10 cellular contexts compared by ENCODE assay signal in the genomic region with DNA sequence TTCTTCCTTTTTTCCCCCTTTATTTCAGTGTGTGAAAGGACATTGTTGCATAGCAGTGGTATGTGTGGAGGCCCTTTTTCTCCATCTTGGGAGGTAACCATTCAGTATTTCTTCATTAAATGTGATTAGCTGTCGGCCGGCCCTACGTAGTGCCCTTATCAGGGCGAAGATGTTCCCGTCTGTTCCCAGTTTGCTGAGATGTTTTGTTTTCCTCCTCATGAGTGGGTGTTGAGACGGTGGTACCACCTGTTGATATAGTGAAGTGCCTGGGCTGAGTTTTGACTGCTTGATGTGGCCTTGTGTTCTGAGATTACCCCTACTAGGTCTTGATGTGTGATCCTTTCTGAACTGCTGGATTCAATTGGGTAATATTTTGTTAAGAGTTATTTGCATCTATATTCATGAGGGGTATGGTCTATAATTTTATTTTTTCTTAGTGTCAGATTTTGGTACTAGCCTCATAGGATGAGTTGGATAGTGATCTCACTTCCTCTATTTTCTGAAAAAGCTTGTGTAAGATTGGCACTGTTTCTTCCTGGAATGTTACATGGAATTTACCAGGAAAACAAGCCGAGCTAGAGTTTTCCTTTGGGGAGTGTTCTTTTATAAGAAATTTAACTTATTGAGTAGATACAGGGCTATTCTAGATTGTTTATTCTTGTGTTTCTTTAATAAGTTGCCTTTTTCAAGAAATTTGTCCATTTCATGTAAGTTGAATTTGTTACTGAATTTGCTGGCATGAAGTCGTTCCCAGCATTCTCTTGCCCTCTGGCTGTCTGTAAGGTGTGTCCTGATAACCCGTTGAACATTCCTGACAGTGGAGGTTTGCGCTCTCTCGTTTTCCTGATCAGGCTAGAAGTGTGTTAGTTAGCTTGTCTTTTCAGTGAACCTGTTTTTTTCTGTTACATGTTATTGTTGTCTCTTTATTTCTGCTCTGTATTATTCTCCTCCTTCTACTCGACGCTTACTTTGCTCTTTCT. TPM values are rescaled to one million over a fixed set of nuclear protein-coding genes. Genes with fewer than 3 reads are reported as not detected.
DNase-seq lines count a peak whose midpoint lies in the region; ATAC-seq and TF ChIP-seq lines count a peak whose summit lies in the region.
"Had no signal": no experiment of that assay in that cellular context is flagged by ENCODE, and none has a peak within 500 bp of the region (broad histone marks: within the 10 kb centered on the region; RNA-seq: fewer than 3 reads in every experiment).

No MANE protein-coding gene starts in this region.

- H3K4me3 ChIP-seq in fibroblast of pulmonary artery (replicated peaks; ENCODE audit: low read depth, low read length) (no peak overlapping the region), skeletal muscle satellite cell (ENCODE audit: low read length) (no peak overlapping the region)

- H3K36me3 Mint-ChIP-seq in activated CD8-positive, alpha-beta T cell treated with anti-CD3 and anti-CD28 coated beads for 36 hours (ENCODE audit: low read depth) = peaks cover 6% of the 10 kb centered on the region
- H3K36me3 Mint-ChIP-seq in activated CD8-positive, alpha-beta T cell treated with anti-CD3 and anti-CD28 coated beads, Interleukin-2, amount 10 ng/mL, durations not matched to agents 7 days and 5 days (ENCODE audit: low read depth) = peaks cover 19% of the 10 kb centered on the region

- CTCF ChIA-PET in activated CD8-positive, alpha-beta T cell treated with anti-CD3 and anti-CD28 coated beads for 36 hours (lab: Charles Lee) = interaction anchor here (1.0 kb wide), 1 partner anchor 177 kb away, joined by 4 read pairs; no protein-coding TSS in a partner anchor
- CTCF ChIA-PET in activated CD8-positive, alpha-beta T cell treated with anti-CD3 and anti-CD28 coated beads, Interleukin-2, amount 10 ng/mL, durations not matched to agents 7 days and 5 days (lab: Charles Lee) = interaction anchor here (0.9 kb wide), 1 partner anchor 10 kb away, joined by 3 read pairs; no protein-coding TSS in a partner anchor

- H3K9me3 ChIP-seq in skeletal muscle satellite cell (replicated peaks; ENCODE audit: low read length) = no peaks in the 10 kb centered on the region

- H3K36me3 ChIP-seq in skeletal muscle satellite cell (ENCODE audit: insufficient read depth, low read length) = peaks cover 9% of the 10 kb centered on the region

- H3K4me2 ChIP-seq in skeletal muscle satellite cell (ENCODE audit: low read length) = peak overlapping the region; percentile 4

- peaks cover 34% of the 10 kb centered on the region for H3K4me1 Mint-ChIP-seq in activated CD8-positive, alpha-beta T cell treated with anti-CD3 and anti-CD28 coated beads for 36 hours (ENCODE audit: low read depth)
- peaks cover 23% of the 10 kb centered on the region for H3K4me1 Mint-ChIP-seq in activated CD8-positive, alpha-beta T cell treated with anti-CD3 and anti-CD28 coated beads, Interleukin-2, amount 10 ng/mL, durations not matched to agents 7 days and 5 days (ENCODE audit: low read depth)

- intact Hi-C loops in activated CD8-positive, alpha-beta T cell treated with anti-CD3 and anti-CD28 coated beads for 36 hours (cut with micrococcal nuclease) = no loop called here

- no peak for TF ChIP-seq POLR2A in GM18505 (IDR thresholded peaks at IDR 0.05; ENCODE audit: borderline replicate concordance, extremely low read depth, insufficient read depth, insufficient read length)

- no peak overlapping the region for H3K4me3 Mint-ChIP-seq in activated CD8-positive, alpha-beta T cell treated with anti-CD3 and anti-CD28 coated beads for 36 hours
- no peak overlapping the region for H3K4me3 Mint-ChIP-seq in activated CD8-positive, alpha-beta T cell treated with anti-CD3 and anti-CD28 coated beads, Interleukin-2, amount 10 ng/mL, durations not matched to agents 7 days and 5 days

- H3K27ac Mint-ChIP-seq in activated CD8-positive, alpha-beta T cell treated with anti-CD3 and anti-CD28 coated beads for 36 hours = peak overlapping the region; percentile 41
- H3K27ac Mint-ChIP-seq in activated CD8-positive, alpha-beta T cell treated with anti-CD3 and anti-CD28 coated beads, Interleukin-2, amount 10 ng/mL, durations not matched to agents 7 days and 5 days = no peak overlapping the region

- H3K9ac ChIP-seq in skeletal muscle satellite cell (ENCODE audit: low read depth, low read length) = peak overlapping the region; percentile 2

- no peaks in the 10 kb centered on the region for H3K27me3 ChIP-seq in skeletal muscle satellite cell (ENCODE audit: control insufficient read depth, insufficient read depth, low read length)

- H3K9me3 Mint-ChIP-seq in activated CD8-positive, alpha-beta T cell treated with anti-CD3 and anti-CD28 coated beads for 36 hours = no peaks in the 10 kb centered on the region
- H3K9me3 Mint-ChIP-seq in activated CD8-positive, alpha-beta T cell treated with anti-CD3 and anti-CD28 coated beads, Interleukin-2, amount 10 ng/mL, durations not matched to agents 7 days and 5 days (ENCODE audit: insufficient read depth) = no peaks in the 10 kb centered on the region

- ATAC-seq in activated CD8-positive, alpha-beta T cell treated with anti-CD3 and anti-CD28 coated beads for 36 hours = no peak
- no peak for ATAC-seq in activated CD8-positive, alpha-beta T cell treated with anti-CD3 and anti-CD28 coated beads, Interleukin-2, amount 10 ng/mL, durations not matched to agents 7 days and 5 days
- ATAC-seq in GM18505 (IDR thresholded peaks at IDR 0.05; ENCODE audit: unreplicated experiment) = no peak

- no peak for DNase-seq in activated CD8-positive, alpha-beta T cell treated with anti-CD3 and anti-CD28 coated beads for 36 hours
- no peak for DNase-seq in activated CD8-positive, alpha-beta T cell treated with anti-CD3 and anti-CD28 coated beads, Interleukin-2, amount 10 ng/mL, durations not matched to agents 7 days and 5 days
- DNase-seq in OCI-M1 (lab: John Stamatoyannopoulos, UW) = peak; percentile 15
- DNase-seq in fibroblast of pulmonary artery (ENCODE audit: low read depth) = peak; percentile 65
- no peak for DNase-seq in NCI-H1105 (lab: John Stamatoyannopoulos, UW)
- no peak for DNase-seq in COLO829 (ENCODE audit: low spot score)
- DNase-seq: activated effector memory CD4-positive, alpha-beta T cell treated with Interleukin-2 at 50 U/mL for 16 hours; nucleus accumbens had no signal

- no peak for TF ChIP-seq CTCF in activated CD8-positive, alpha-beta T cell treated with anti-CD3 and anti-CD28 coated beads for 36 hours (IDR thresholded peaks at IDR 0.05)
- TF ChIP-seq CTCF in fibroblast of pulmonary artery (IDR thresholded peaks at IDR 0.05; ENCODE audit: low read length, missing control alignments) = no peak

- peaks cover 15% of the 10 kb centered on the region for H3K4me1 ChIP-seq in skeletal muscle satellite cell (ENCODE audit: control insufficient read depth, insufficient read depth, low read length)

- POLR2A ChIA-PET in activated CD8-positive, alpha-beta T cell treated with anti-CD3 and anti-CD28 coated beads for 36 hours (lab: Charles Lee) = no interaction called here
- POLR2A ChIA-PET in activated CD8-positive, alpha-beta T cell treated with anti-CD3 and anti-CD28 coated beads, Interleukin-2, amount 10 ng/mL, durations not matched to agents 7 days and 5 days (lab: Charles Lee) = no interaction called here

- no peaks in the 10 kb centered on the region for H3K27me3 Mint-ChIP-seq in activated CD8-positive, alpha-beta T cell treated with anti-CD3 and anti-CD28 coated beads for 36 hours
- no peaks in the 10 kb centered on the region for H3K27me3 Mint-ChIP-seq in activated CD8-positive, alpha-beta T cell treated with anti-CD3 and anti-CD28 coated beads, Interleukin-2, amount 10 ng/mL, durations not matched to agents 7 days and 5 days (ENCODE audit: low read depth)

RNA-seq across cellular contexts. Expression of gene MTG2, which starts 4.3 kb away (rescaled TPM):
- total RNA-seq in activated CD8-positive, alpha-beta T cell treated with anti-CD3 and anti-CD28 coated beads for 36 hours = 10 to 100 TPM; 36.5 to 40.5 TPM
- total RNA-seq in activated CD8-positive, alpha-beta T cell treated with anti-CD3 and anti-CD28 coated beads, Interleukin-2, amount 10 ng/mL, durations not matched to agents 7 days and 5 days = 10 to 100 TPM; 31.7 to 34.4 TPM
- 15.5 and 17.9 TPM in 2 replicates for total RNA-seq in skeletal muscle satellite cell (2012; rRNA removed)

RNA-seq across cellular contexts. Expression of gene HRH3, which starts 32.9 kb away (rescaled TPM):
- not detected for total RNA-seq in activated CD8-positive, alpha-beta T cell treated with anti-CD3 and anti-CD28 coated beads for 36 hours
- not detected for total RNA-seq in activated CD8-positive, alpha-beta T cell treated with anti-CD3 and anti-CD28 coated beads, Interleukin-2, amount 10 ng/mL, durations not matched to agents 7 days and 5 days
- total RNA-seq in skeletal muscle satellite cell (2012; rRNA removed) = not detected in 2 replicates

RNA-seq across cellular contexts. Expression of gene SS18L1, which starts 43.6 kb away (rescaled TPM):
- 10 to 100 TPM; 15.3 to 16.1 TPM for total RNA-seq in activated CD8-positive, alpha-beta T cell treated with anti-CD3 and anti-CD28 coated beads for 36 hours
- total RNA-seq in activated CD8-positive, alpha-beta T cell treated with anti-CD3 and anti-CD28 coated beads, Interleukin-2, amount 10 ng/mL, durations not matched to agents 7 days and 5 days = 10 to 100 TPM; 15.9 to 17.9 TPM
- total RNA-seq in skeletal muscle satellite cell (2012; rRNA removed) = 9.2 and 12.9 TPM in 2 replicates

RNA-seq across cellular contexts. Expression of gene PSMA7, which starts 44.0 kb away (rescaled TPM):
- 100 to 1,000 TPM; 286 to 289 TPM for total RNA-seq in activated CD8-positive, alpha-beta T cell treated with anti-CD3 and anti-CD28 coated beads for 36 hours
- total RNA-seq in activated CD8-positive, alpha-beta T cell treated with anti-CD3 and anti-CD28 coated beads, Interleukin-2, amount 10 ng/mL, durations not matched to agents 7 days and 5 days = 100 to 1,000 TPM; 333 to 352 TPM
- total RNA-seq in skeletal muscle satellite cell (2012; rRNA removed) = 491 and 513 TPM in 2 replicates

RNA-seq across cellular contexts. Expression of gene OSBPL2, which starts 51.1 kb away (rescaled TPM):
- 10 to 100 TPM; 23.6 to 24.3 TPM for total RNA-seq in activated CD8-positive, alpha-beta T cell treated with anti-CD3 and anti-CD28 coated beads for 36 hours
- total RNA-seq in activated CD8-positive, alpha-beta T cell treated with anti-CD3 and anti-CD28 coated beads, Interleukin-2, amount 10 ng/mL, durations not matched to agents 7 days and 5 days = 10 to 100 TPM; 24.1 to 26.4 TPM
- total RNA-seq in skeletal muscle satellite cell (2012; rRNA removed) = 11.1 and 17.7 TPM in 2 replicates

Comparison
In these comparisons a context has a peak if more than half of its experiments do, and no peak if none do; other contexts are left out.
1. DNase-seq: peak in OCI-M1 (single experiment) and fibroblast of pulmonary artery (single experiment); none in activated CD8-positive, alpha-beta T cell treated with anti-CD3 and anti-CD28 coated beads for 36 hours (single experiment), activated CD8-positive, alpha-beta T cell treated with anti-CD3 and anti-CD28 coated beads, Interleukin-2, amount 10 ng/mL, durations not matched to agents 7 days and 5 days (single experiment), NCI-H1105 (single experiment) and COLO829 (single experiment).